12 cellular contexts compared by ENCODE assay signal in genomic region chr17:50468120-50469004, GRCh38. TPM values are rescaled to one million over a fixed set of nuclear protein-coding genes. Genes with fewer than 3 reads are reported as not detected.
DNase-seq lines count a peak whose midpoint lies in the region; ATAC-seq and TF ChIP-seq lines count a peak whose summit lies in the region.
"Had no signal": no experiment of that assay in that cellular context is flagged by ENCODE, and none has a peak within 500 bp of the region (broad histone marks: within the 10 kb centered on the region; RNA-seq: fewer than 3 reads in every experiment).

CHAD (minus strand) TSS chr17:50468880; CDS start chr17:50468813, 67 bp downstream.

- WGBS in trophoblast cell (ENCODE audit: extremely low coverage, insufficient coverage, insufficient read length): no CpG with 5 or more reads among the region's 66 CpGs

- H2AK5ac ChIP-seq in trophoblast cell (ENCODE audit: low read length): no peak within 1 kb of the TSS

- H3K9me3 ChIP-seq in BE2C (no peaks in the 10 kb centered on the region), T-helper 17 cell (ENCODE audit: control insufficient read depth, low read length, poor library complexity, severe bottlenecking) (no peaks in the 10 kb centered on the region), trophoblast cell (ENCODE audit: insufficient read depth, low read depth, low read length) (peaks cover 15% of the 10 kb centered on the region)
- H3K9me3 ChIP-seq: pancreas had no signal

- H3K27ac Mint-ChIP-seq in T-helper 17 cell: peak within 1 kb of the TSS; percentile 41

- peak within 1 kb of the TSS; percentile 72 for H3K4me3 Mint-ChIP-seq in T-helper 17 cell

- no peaks in the 10 kb centered on the region for H3K4me1 ChIP-seq in BE2C
- peaks cover 2 to 4% of the 10 kb centered on the region in 2 experiments for H3K4me1 ChIP-seq in trophoblast cell (ENCODE audit: control insufficient read depth in 1 of 2, insufficient read depth in 2 of 2, low read length in 2 of 2)
- H3K4me1 ChIP-seq: pancreas had no signal

- H4K12ac ChIP-seq in trophoblast cell (ENCODE audit: low read depth, low read length): no peak within 1 kb of the TSS

- H3K23ac ChIP-seq in trophoblast cell (ENCODE audit: low read length): no peak within 1 kb of the TSS

- H3K79me1 ChIP-seq in trophoblast cell (ENCODE audit: low read length): no peaks in the 10 kb centered on the region

- no peak for TF ChIP-seq CTCF in BE2C (IDR thresholded peaks at IDR 0.05; ENCODE audit: low read depth, low read length)

- H2BK5ac ChIP-seq in trophoblast cell (ENCODE audit: low read depth, low read length, poor library complexity): no peak within 1 kb of the TSS

- H3K9ac ChIP-seq in trophoblast cell (ENCODE audit: low read length): no peak within 1 kb of the TSS
- H3K9ac ChIP-seq: KMS-11 had no signal

- H4K8ac ChIP-seq in trophoblast cell (ENCODE audit: low read depth, low read length): no peak within 1 kb of the TSS

- no peak within 1 kb of the TSS for H2AFZ ChIP-seq in trophoblast cell (ENCODE audit: insufficient read depth, low read length, poor library complexity)

- peaks cover 14% of the 10 kb centered on the region for H3K4me1 Mint-ChIP-seq in T-helper 17 cell

- H3K4me3 ChIP-seq in BE2C (ENCODE audit: low read depth, low read length): 0 out of 2 replicates have a peak within 1 kb of the TSS, but pooled peaks have one; percentile 23
- no peak within 1 kb of the TSS for H3K4me3 ChIP-seq in trophoblast cell (ENCODE audit: low read depth, low read length)
- H3K4me3 ChIP-seq: cardiac muscle cell had no signal

- H3K27me3 Mint-ChIP-seq in T-helper 17 cell: peaks cover 14% of the 10 kb centered on the region

- H3K36me3 ChIP-seq in BE2C (no peaks in the 10 kb centered on the region), trophoblast cell (ENCODE audit: control insufficient read depth in 1 of 2, insufficient read depth in 2 of 2, low read length in 2 of 2) (peaks cover 35 to 36% of the 10 kb centered on the region in 2 experiments)
- H3K36me3 ChIP-seq: pancreas had no signal

- peaks cover 7% of the 10 kb centered on the region for H3K36me3 Mint-ChIP-seq in T-helper 17 cell (ENCODE audit: low read depth)

- intact Hi-C loops in left ventricle myocardium superior (cut with micrococcal nuclease): no loop called here

- DNase-seq in BE2C (no peak), T-helper 17 cell (no peak), left ventricle myocardium superior (no peak), trophoblast cell (no peak), SKM-1 treated with dmso at 0.1 percent for 144 hours (lab: John Stamatoyannopoulos, UW; ENCODE audit: unreplicated experiment) (no peak)
- DNase-seq in stimulated activated CD4-positive, alpha-beta T cell treated with anti-CD3 and anti-CD28 coated beads, Interleukin-4, amount 100 ng/mL, for 4 hours: no peak
- DNase-seq: GF-D8 had no signal

- H3K27me3 ChIP-seq in BE2C (peaks cover 59% of the 10 kb centered on the region), trophoblast cell (ENCODE audit: insufficient read depth, low read length) (peaks cover 2% of the 10 kb centered on the region)
- H3K27me3 ChIP-seq: pancreas had no signal

- H3K14ac ChIP-seq in trophoblast cell (ENCODE audit: low read length): no peak within 1 kb of the TSS

- no peak within 1 kb of the TSS for H3K18ac ChIP-seq in trophoblast cell (ENCODE audit: low read length)

- no peak within 1 kb of the TSS for H4K91ac ChIP-seq in trophoblast cell (ENCODE audit: low read depth, low read length)

- H3K4ac ChIP-seq in trophoblast cell (ENCODE audit: low read depth, low read length): no peak within 1 kb of the TSS

- H3K27ac ChIP-seq in trophoblast cell (ENCODE audit: low read depth, low read length): no peak within 1 kb of the TSS
- H3K27ac ChIP-seq: cardiac muscle cell, KMS-11, pancreas had no signal

- H2BK12ac ChIP-seq in trophoblast cell (ENCODE audit: low read length): no peak within 1 kb of the TSS

- peak; percentile 54 for ATAC-seq in T-helper 17 cell
- ATAC-seq in left ventricle myocardium superior: peak; percentile 45
- ATAC-seq in HG02798 (IDR thresholded peaks at IDR 0.05; ENCODE audit: poor library complexity, unreplicated experiment): no peak
- ATAC-seq in GM19397 (IDR thresholded peaks at IDR 0.05; ENCODE audit: unreplicated experiment): no peak

- H2BK120ac ChIP-seq in trophoblast cell (ENCODE audit: insufficient read depth, low read length, poor library complexity): no peak within 1 kb of the TSS

- peak within 1 kb of the TSS; percentile 45 for H3K4me2 ChIP-seq in trophoblast cell (ENCODE audit: low read length)
- H3K4me2 ChIP-seq: KMS-11 had no signal

- H3K79me2 ChIP-seq in trophoblast cell (ENCODE audit: control insufficient read depth, insufficient read depth, low read length, poor library complexity): no peaks in the 10 kb centered on the region

RNA-seq across cellular contexts. Expression of gene CHAD, which starts in this region (rescaled TPM):
- polyA plus RNA-seq in BE2C (2012; ENCODE audit: insufficient read depth, insufficient read length, low read depth): not detected
- total RNA-seq in T-helper 17 cell: not detected
- 0.32 TPM for total RNA-seq in left ventricle myocardium superior
- polyA plus RNA-seq in trophoblast cell (2013): not detected in 2 replicates
- total RNA-seq: cardiac muscle cell had no signal

Comparison
In these comparisons a context has a peak if more than half of its experiments do, and no peak if none do; other contexts are left out.
1. Peak in ATAC-seq in T-helper 17 cell; RNA of the gene not detected or under 1 TPM.
2. Peak in ATAC-seq in left ventricle myocardium superior; RNA of the gene not detected or under 1 TPM.